16 cellular contexts compared by ENCODE assay signal in genomic region chr11:3133456-3134217, GRCh38. TPM values are rescaled to one million over a fixed set of nuclear protein-coding genes. Genes with fewer than 3 reads are reported as not detected.
A peak's percentile ranks its signal among the peaks of the same experiment; 100 is the strongest.
DNase-seq lines count a peak whose midpoint lies in the region; ATAC-seq lines count a peak whose summit lies in the region.
"Had no signal": no experiment of that assay in that cellular context is flagged by ENCODE, and none has a peak within 500 bp of the region (broad histone marks: within the 10 kb centered on the region; RNA-seq: fewer than 3 reads in every experiment).

No MANE protein-coding gene starts in this region.

- no peaks in the 10 kb centered on the region for H3K9me3 Mint-ChIP-seq in activated CD8-positive, alpha-beta T cell treated with anti-CD3 and anti-CD28 coated beads, Interleukin-2, amount 10 ng/mL, durations not matched to agents 7 days and 5 days (ENCODE audit: insufficient read depth)
- H3K9me3 Mint-ChIP-seq: activated T-helper 1 cell treated with anti-CD3 and anti-CD28 coated beads, Interleukin-12 subunit alpha, Interleukin-12 subunit beta, Interleukin-2, Interleukin-4 antibody, amounts not matched to agents 30 ng/mL and 10 ng/mL and 1 ng/mL, durations not matched to agents 14 hours and 24 hours and 36 hours had no signal

- intact Hi-C loops in right cardiac atrium (cut with DNase I) (no loop called here), sciatic nerve (cut with DNase I) (no loop called here)

- H3K27me3 Mint-ChIP-seq in T-helper 17 cell = no peaks in the 10 kb centered on the region
- H3K27me3 Mint-ChIP-seq in activated CD8-positive, alpha-beta T cell treated with anti-CD3 and anti-CD28 coated beads, Interleukin-2, amount 10 ng/mL, durations not matched to agents 7 days and 5 days (ENCODE audit: low read depth) = no peaks in the 10 kb centered on the region

- CTCF ChIA-PET in activated CD8-positive, alpha-beta T cell treated with anti-CD3 and anti-CD28 coated beads, Interleukin-2, amount 10 ng/mL, durations not matched to agents 7 days and 5 days (lab: Charles Lee) = no interaction called here

- DNase-seq in H7 (peak; percentile 51), T-helper 17 cell (peak in 2 of 3 donors; percentile 5), right cardiac atrium (peak; percentile 11 to 54 (median 51)), sciatic nerve (ENCODE audit: low spot score) (peak; percentile 57), RPMI8226 (no peak), iPS-NIHi11 (ENCODE audit: low spot score) (no peak)
- no peak for DNase-seq in activated CD8-positive, alpha-beta T cell treated with anti-CD3 and anti-CD28 coated beads, Interleukin-2, amount 10 ng/mL, durations not matched to agents 7 days and 5 days
- DNase-seq: activated CD4-positive, alpha-beta T cell treated with anti-CD3 and anti-CD28 coated beads for 1 hour; AML-193; EL; foreskin fibroblast; hypothalamus; retina; SK-N-SH; stimulated activated naive CD8-positive, alpha-beta T cell treated with anti-CD3 and anti-CD28 coated beads, Interleukin-15, Interleukin-2, amounts not matched to agents 100 U/mL and 50 U/mL, for 24 hours had no signal

- H3K36me3 ChIP-seq in H7 (replicated peaks; ENCODE audit: control insufficient read depth, insufficient read depth, low read length) = no peaks in the 10 kb centered on the region

- ATAC-seq in T-helper 17 cell = no peak
- ATAC-seq in right cardiac atrium = no peak
- ATAC-seq in sciatic nerve = peak; percentile 11
- no peak for ATAC-seq in activated CD8-positive, alpha-beta T cell treated with anti-CD3 and anti-CD28 coated beads, Interleukin-2, amount 10 ng/mL, durations not matched to agents 7 days and 5 days
- ATAC-seq: stimulated activated naive CD8-positive, alpha-beta T cell treated with anti-CD3 and anti-CD28 coated beads, Interleukin-15, Interleukin-2, amounts not matched to agents 100 U/mL and 50 U/mL, for 24 hours had no signal

- no peak overlapping the region for H3K27ac ChIP-seq in right cardiac atrium (ENCODE audit: low read length)

- peaks cover 3% of the 10 kb centered on the region for H3K4me1 ChIP-seq in right cardiac atrium (ENCODE audit: control insufficient read depth, insufficient read depth, low read length)

- POLR2A ChIA-PET in activated CD8-positive, alpha-beta T cell treated with anti-CD3 and anti-CD28 coated beads, Interleukin-2, amount 10 ng/mL, durations not matched to agents 7 days and 5 days (lab: Charles Lee) = no interaction called here

- peaks cover 3% of the 10 kb centered on the region for H3K4me1 Mint-ChIP-seq in T-helper 17 cell
- peaks cover 33% of the 10 kb centered on the region for H3K4me1 Mint-ChIP-seq in activated CD8-positive, alpha-beta T cell treated with anti-CD3 and anti-CD28 coated beads, Interleukin-2, amount 10 ng/mL, durations not matched to agents 7 days and 5 days (ENCODE audit: low read depth)

- H3K9me3 ChIP-seq in T-helper 17 cell (ENCODE audit: control insufficient read depth, low read length, poor library complexity, severe bottlenecking) (no peaks in the 10 kb centered on the region), right cardiac atrium (ENCODE audit: control insufficient read depth, low read length) (no peaks in the 10 kb centered on the region)
- H3K9me3 ChIP-seq: SK-N-SH had no signal

- H3K27me3 ChIP-seq in H7 (ENCODE audit: control insufficient read depth, insufficient read depth, low read length) (no peaks in the 10 kb centered on the region), right cardiac atrium (ENCODE audit: control insufficient read depth, insufficient read depth) (no peaks in the 10 kb centered on the region)

- H3K4me3 ChIP-seq in H7 (ENCODE audit: insufficient read depth, low read depth, low read length) (no peak overlapping the region), right cardiac atrium (ENCODE audit: low read length) (no peak overlapping the region)

- no peaks in the 10 kb centered on the region for H3K36me3 Mint-ChIP-seq in T-helper 17 cell (ENCODE audit: low read depth)
- no peaks in the 10 kb centered on the region for H3K36me3 Mint-ChIP-seq in activated CD8-positive, alpha-beta T cell treated with anti-CD3 and anti-CD28 coated beads, Interleukin-2, amount 10 ng/mL, durations not matched to agents 7 days and 5 days (ENCODE audit: low read depth)

- H3K4me3 Mint-ChIP-seq in T-helper 17 cell = no peak overlapping the region
- H3K4me3 Mint-ChIP-seq in activated CD8-positive, alpha-beta T cell treated with anti-CD3 and anti-CD28 coated beads, Interleukin-2, amount 10 ng/mL, durations not matched to agents 7 days and 5 days = no peak overlapping the region
- H3K4me3 Mint-ChIP-seq: activated T-helper 1 cell treated with anti-CD3 and anti-CD28 coated beads, Interleukin-12 subunit alpha, Interleukin-12 subunit beta, Interleukin-2, Interleukin-4 antibody, amounts not matched to agents 30 ng/mL and 10 ng/mL and 1 ng/mL, durations not matched to agents 14 hours and 24 hours and 36 hours had no signal

- 76% methylated on average over 15 of the region's 15 CpGs for WGBS in right cardiac atrium

- no peak overlapping the region for H3K27ac Mint-ChIP-seq in T-helper 17 cell
- H3K27ac Mint-ChIP-seq in activated CD8-positive, alpha-beta T cell treated with anti-CD3 and anti-CD28 coated beads, Interleukin-2, amount 10 ng/mL, durations not matched to agents 7 days and 5 days = no peak overlapping the region
- H3K27ac Mint-ChIP-seq: activated T-helper 1 cell treated with anti-CD3 and anti-CD28 coated beads, Interleukin-12 subunit alpha, Interleukin-12 subunit beta, Interleukin-2, Interleukin-4 antibody, amounts not matched to agents 30 ng/mL and 10 ng/mL and 1 ng/mL, durations not matched to agents 14 hours and 24 hours and 36 hours had no signal

RNA-seq across cellular contexts. Expression of gene OSBPL5, which starts 31.5 kb away (rescaled TPM):
- 21.1 and 23.7 TPM in 2 replicates for total RNA-seq in H7 (2014; rRNA removed; shearing (Covaris generic))
- 1 to 10 TPM; 6.8 to 8.1 TPM for total RNA-seq in T-helper 17 cell
- total RNA-seq in right cardiac atrium = 10 to 100 TPM; 14.1 to 19.1 (median 15.4) TPM
- polyA plus RNA-seq in right cardiac atrium = 10.3 TPM
- total RNA-seq in sciatic nerve = 58.3 TPM
- 10 to 100 TPM; 10.1 to 11.0 TPM for total RNA-seq in activated CD8-positive, alpha-beta T cell treated with anti-CD3 and anti-CD28 coated beads, Interleukin-2, amount 10 ng/mL, durations not matched to agents 7 days and 5 days

Comparison
In these comparisons a context has a peak if more than half of its experiments do, and no peak if none do; other contexts are left out.
1. DNase-seq: peak in H7 (single experiment), T-helper 17 cell (2 of 3), right cardiac atrium (3 of 3) and sciatic nerve (single experiment); none in RPMI8226 (single experiment), iPS-NIHi11 (single experiment) and activated CD8-positive, alpha-beta T cell treated with anti-CD3 and anti-CD28 coated beads, Interleukin-2, amount 10 ng/mL, durations not matched to agents 7 days and 5 days (single experiment).